ENCODE assay signal across 26 cellular contexts in the genomic region with DNA sequence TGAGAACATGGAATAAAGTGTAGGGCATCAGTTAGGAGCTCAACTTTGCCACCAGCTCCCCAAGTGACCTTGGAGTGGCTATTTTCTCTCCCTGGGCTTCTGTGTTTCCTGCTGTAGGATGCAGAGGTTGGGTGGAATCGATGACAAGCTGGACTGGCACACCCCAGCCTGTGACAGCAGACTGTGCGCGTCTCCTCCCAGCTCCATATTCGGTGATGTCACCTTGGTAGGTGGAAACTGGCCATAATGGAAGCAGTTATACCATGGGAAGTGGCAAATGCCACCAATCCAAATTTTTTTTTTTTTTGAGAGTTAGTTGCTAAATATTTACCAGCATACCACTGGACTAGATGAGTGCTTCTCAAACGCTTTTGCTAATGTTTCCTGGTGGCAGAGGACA.
"Had no signal": no experiment of that assay in that cellular context is flagged by ENCODE, and none has a peak within 500 bp of the region (broad histone marks: within the 10 kb centered on the region; RNA-seq: fewer than 3 reads in every experiment).

No MANE protein-coding gene starts in this region.

- H3K9ac ChIP-seq: parathyroid adenoma had no signal

- H3K4me3 ChIP-seq: ovary, psoas muscle, right lobe of liver, sigmoid colon, stomach, thoracic aorta, thyroid gland, tibial nerve, upper lobe of left lung, uterus had no signal

- H3K79me2 ChIP-seq: parathyroid adenoma had no signal

- DNase-seq: naive thymus-derived CD4-positive, alpha-beta T cell; natural killer cell; nephron progenitor cell; nucleus accumbens; ovary; right cardiac atrium; right lobe of liver; sigmoid colon; small intestine; stimulated activated CD4-positive, alpha-beta T cell treated with anti-CD3 and anti-CD28 coated beads, Interleukin-15, amount 100 ng/mL, for 24 hours; stimulated activated CD4-positive, alpha-beta T cell treated with anti-CD3 and anti-CD28 coated beads, Interleukin-2, amount 100 ng/mL, for 24 hours; stimulated activated CD4-positive, alpha-beta T cell treated with anti-CD3 and anti-CD28 coated beads, Interleukin-2, amount 100 ng/mL, for 48 hours; stimulated activated CD4-positive, alpha-beta T cell treated with anti-CD3 and anti-CD28 coated beads, Interleukin-4, amount 100 ng/mL, for 24 hours; stimulated activated naive B cell treated with anti-CD40 and anti-IgM and Interleukin-4, amounts not matched to agents 10 μg/mL and 1 μg/mL and 100 μg/mL, for 72 hours; stimulated activated naive CD4-positive, alpha-beta T cell treated with Interleukin-2 at 50 U/mL for 16 hours; stomach; thyroid gland; trophoblast cell; uterus had no signal

- H3K9me3 ChIP-seq: neutrophil, ovary, psoas muscle, right lobe of liver, sigmoid colon, stomach, thoracic aorta, thyroid gland, tibial nerve, upper lobe of left lung, uterus had no signal

- H3K27me3 ChIP-seq: neutrophil, ovary, right lobe of liver, sigmoid colon, stomach, thyroid gland, tibial nerve, upper lobe of left lung, uterus had no signal

- H3K36me3 ChIP-seq: neutrophil, ovary, right lobe of liver, sigmoid colon, stomach, thoracic aorta, thyroid gland, tibial nerve, upper lobe of left lung, uterus had no signal

- ATAC-seq: naive thymus-derived CD4-positive, alpha-beta T cell; natural killer cell; psoas muscle; right cardiac atrium; right lobe of liver; stimulated activated effector memory CD8-positive, alpha-beta T cell treated with anti-CD3 and anti-CD28 coated beads, Interleukin-12 subunit alpha, Interleukin-12 subunit beta, amount 100 ng/mL, for 72 hours; stimulated activated naive B cell treated with anti-CD40 and anti-IgM and Interleukin-4, amounts not matched to agents 10 μg/mL and 1 μg/mL and 100 μg/mL, for 72 hours had no signal

- H3K27ac ChIP-seq: neutrophil, parathyroid adenoma, psoas muscle, right lobe of liver, stomach, thyroid gland, tibial nerve, upper lobe of left lung, uterus had no signal

- H3K4me1 ChIP-seq: parathyroid adenoma, psoas muscle, right lobe of liver, uterus had no signal

- H2AFZ ChIP-seq: parathyroid adenoma had no signal
